In the genomic region with DNA sequence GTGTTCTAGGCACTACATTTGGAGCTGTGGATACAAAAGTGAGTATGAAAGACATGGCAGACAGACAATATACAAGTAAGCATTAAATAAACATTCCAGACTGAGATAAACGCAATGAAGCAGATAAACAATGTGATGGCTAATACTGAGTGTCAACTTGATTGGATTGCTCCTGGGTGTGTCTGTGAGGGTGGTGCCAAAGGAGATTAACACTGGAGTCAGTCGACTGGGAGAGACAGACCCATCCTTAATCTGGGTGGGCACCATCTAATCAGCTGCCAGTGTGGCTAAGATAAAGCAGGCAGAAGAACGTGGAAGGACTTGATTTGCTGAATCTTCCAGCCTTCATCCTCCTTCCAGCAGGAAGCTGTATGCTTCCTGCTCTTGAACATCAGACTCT, we compare ENCODE assay signal across 30 cellular contexts.
"Had no signal": no experiment of that assay in that cellular context is flagged by ENCODE, and none has a peak within 500 bp of the region (broad histone marks: within the 10 kb centered on the region; RNA-seq: fewer than 3 reads in every experiment).

No MANE protein-coding gene starts in this region.

- H3K4me1 ChIP-seq: gastroesophageal sphincter, sigmoid colon, suprapubic skin, tibial artery, upper lobe of right lung had no signal

- H3K9me3 Mint-ChIP-seq: activated CD4-positive, alpha-beta memory T cell treated with anti-CD3 and anti-CD28 coated beads for 36 hours; activated CD4-positive, alpha-beta T cell treated with anti-CD3 and anti-CD28 coated beads, Interleukin-2, amount 10 ng/mL, durations not matched to agents 24 days and 14 days; mesothelial cell of epicardium; nephron progenitor cell; stimulated activated naive B cell treated with anti-CD40 and anti-IgM and Interleukin-4, amounts not matched to agents 10 μg/mL and 1 μg/mL and 100 μg/mL, for 72 hours had no signal

- H3K27ac ChIP-seq: brain microvascular endothelial cell, coronary artery, dorsolateral prefrontal cortex, gastroesophageal sphincter, neutrophil, sigmoid colon, suprapubic skin, tibial artery, upper lobe of right lung had no signal

- H3K4me1 Mint-ChIP-seq: activated CD4-positive, alpha-beta T cell treated with anti-CD3 and anti-CD28 coated beads, Interleukin-2, amount 10 ng/mL, durations not matched to agents 24 days and 14 days; mesothelial cell of epicardium; naive B cell; stimulated activated naive B cell treated with anti-CD40 and anti-IgM and Interleukin-4, amounts not matched to agents 10 μg/mL and 1 μg/mL and 100 μg/mL, for 72 hours had no signal

- H3K36me3 Mint-ChIP-seq: activated CD4-positive, alpha-beta memory T cell treated with anti-CD3 and anti-CD28 coated beads for 36 hours; mesothelial cell of epicardium; naive B cell; stimulated activated naive B cell treated with anti-CD40 and anti-IgM and Interleukin-4, amounts not matched to agents 10 μg/mL and 1 μg/mL and 100 μg/mL, for 72 hours had no signal

- H3K27me3 Mint-ChIP-seq: activated CD4-positive, alpha-beta memory T cell treated with anti-CD3 and anti-CD28 coated beads for 36 hours; activated CD4-positive, alpha-beta T cell treated with anti-CD3 and anti-CD28 coated beads, Interleukin-2, amount 10 ng/mL, durations not matched to agents 24 days and 14 days; naive B cell; progenitor cell of endocrine pancreas; stimulated activated naive B cell treated with anti-CD40 and anti-IgM and Interleukin-4, amounts not matched to agents 10 μg/mL and 1 μg/mL and 100 μg/mL, for 72 hours had no signal

- H3K27ac Mint-ChIP-seq: activated CD4-positive, alpha-beta memory T cell treated with anti-CD3 and anti-CD28 coated beads for 36 hours; activated CD4-positive, alpha-beta T cell treated with anti-CD3 and anti-CD28 coated beads, Interleukin-2, amount 10 ng/mL, durations not matched to agents 24 days and 14 days; mesothelial cell of epicardium; naive B cell; nephron progenitor cell; progenitor cell of endocrine pancreas; stimulated activated naive B cell treated with anti-CD40 and anti-IgM and Interleukin-4, amounts not matched to agents 10 μg/mL and 1 μg/mL and 100 μg/mL, for 72 hours had no signal

- DNase-seq: activated CD4-positive, alpha-beta memory T cell treated with anti-CD3 and anti-CD28 coated beads for 36 hours; activated CD4-positive, alpha-beta T cell treated with anti-CD3 and anti-CD28 coated beads, Interleukin-2, amount 10 ng/mL, durations not matched to agents 24 days and 14 days; activated CD4-positive, CD25-positive, alpha-beta regulatory T cell treated with anti-CD3 and anti-CD28 coated beads, Interleukin-2, amount 50 U/mL, for 72 hours; activated CD8-positive, alpha-beta memory T cell treated with anti-CD3 and anti-CD28 coated beads, Interleukin-2, amount 50 U/mL, for 4 hours; activated gamma-delta T cell treated with Interleukin-2 at 50 U/mL for 16 hours; activated naive CD4-positive, alpha-beta T cell treated with anti-CD3 and anti-CD28 coated beads, Interleukin-2, amount 50 U/mL, for 16 hours; activated T-cell treated with anti-CD3 and anti-CD28 coated beads, Interleukin-2, amount 50 U/mL, for 1 hour; amniotic stem cell; brain microvascular endothelial cell; dorsolateral prefrontal cortex; effector memory CD4-positive, alpha-beta T cell; hippocampal formation; left cardiac atrium; mammary epithelial cell; naive B cell; nephron progenitor cell; sigmoid colon; stimulated activated CD4-positive, alpha-beta T cell treated with anti-CD3 and anti-CD28 coated beads, Interleukin-1b, Interleukin-23, amount 100 ng/mL, for 48 hours; stimulated activated CD4-positive, alpha-beta T cell treated with anti-CD3 and anti-CD28 coated beads, Interleukin-4, amount 100 ng/mL, for 4 hours; stimulated activated naive B cell treated with anti-CD40 and anti-IgM and Interleukin-4, amounts not matched to agents 10 μg/mL and 1 μg/mL and 100 μg/mL, for 72 hours; T1000; tibial artery; upper lobe of right lung had no signal

- H3K4me2 ChIP-seq: smooth muscle cell had no signal

- H3K9me3 ChIP-seq: gastroesophageal sphincter, neutrophil, sigmoid colon, suprapubic skin, tibial artery, upper lobe of right lung had no signal

- H3K36me3 ChIP-seq: brain microvascular endothelial cell, gastroesophageal sphincter, neutrophil, sigmoid colon, suprapubic skin, tibial artery, upper lobe of right lung had no signal

- H3K27me3 ChIP-seq: brain microvascular endothelial cell, dorsolateral prefrontal cortex, gastroesophageal sphincter, neutrophil, sigmoid colon, suprapubic skin, tibial artery, upper lobe of right lung had no signal

- H3K4me3 Mint-ChIP-seq: activated CD4-positive, alpha-beta memory T cell treated with anti-CD3 and anti-CD28 coated beads for 36 hours; activated CD4-positive, alpha-beta T cell treated with anti-CD3 and anti-CD28 coated beads, Interleukin-2, amount 10 ng/mL, durations not matched to agents 24 days and 14 days; mesothelial cell of epicardium; naive B cell; nephron progenitor cell; stimulated activated naive B cell treated with anti-CD40 and anti-IgM and Interleukin-4, amounts not matched to agents 10 μg/mL and 1 μg/mL and 100 μg/mL, for 72 hours had no signal

- ATAC-seq: gastroesophageal sphincter; stimulated activated naive B cell treated with anti-CD40 and anti-IgM and Interleukin-4, amounts not matched to agents 10 μg/mL and 1 μg/mL and 100 μg/mL, for 72 hours; upper lobe of right lung had no signal

- H3K4me3 ChIP-seq: coronary artery, dorsolateral prefrontal cortex, gastroesophageal sphincter, sigmoid colon, smooth muscle cell, suprapubic skin, tibial artery, upper lobe of right lung had no signal
